ENCODE assay signal across 10 cellular contexts in genomic region chr17:32516940-32517711, GRCh38. TPM values are rescaled to one million over a fixed set of nuclear protein-coding genes. Genes with fewer than 3 reads are reported as not detected.
DNase-seq lines count a peak whose midpoint lies in the region; ATAC-seq and TF ChIP-seq lines count a peak whose summit lies in the region.
"Had no signal": no experiment of that assay in that cellular context is flagged by ENCODE, and none has a peak within 500 bp of the region (broad histone marks: within the 10 kb centered on the region; RNA-seq: fewer than 3 reads in every experiment).

No MANE protein-coding gene starts in this region.

- H3K4me3 Mint-ChIP-seq in activated T-cell treated with anti-CD3 and anti-CD28 coated beads, Interleukin-2, amount 50 U/mL, for 72 hours: peak overlapping the region; percentile 59 to 60
- peak overlapping the region; percentile 59 to 64 for H3K4me3 Mint-ChIP-seq in stimulated activated naive CD8-positive, alpha-beta T cell treated with anti-CD3 and anti-CD28 coated beads, Interleukin-15, amount 100 ng/mL, for 72 hours

- no peaks in the 10 kb centered on the region for H3K27me3 Mint-ChIP-seq in activated T-cell treated with anti-CD3 and anti-CD28 coated beads, Interleukin-2, amount 50 U/mL, for 72 hours (ENCODE audit: low read depth)
- H3K27me3 Mint-ChIP-seq in stimulated activated naive CD8-positive, alpha-beta T cell treated with anti-CD3 and anti-CD28 coated beads, Interleukin-15, amount 100 ng/mL, for 72 hours: no peaks in the 10 kb centered on the region

- peaks cover 0 to 15% of the 10 kb centered on the region in 2 donors for H3K4me1 ChIP-seq in ascending aorta

- no peak for DNase-seq in activated T-cell treated with anti-CD3 and anti-CD28 coated beads, Interleukin-2, amount 50 U/mL, for 72 hours
- DNase-seq in activated T-cell treated with anti-CD3 and anti-CD28 coated beads for 4 hours (no peak), NCI-H2227 (lab: John Stamatoyannopoulos, UW; ENCODE audit: unreplicated experiment) (peak; percentile 43), dorsolateral prefrontal cortex (no peak), ascending aorta (ENCODE audit: low spot score in 2 of 2) (no peak), NCI-H2081 treated with DMSO at 0.1 percent for 48 hours (lab: John Stamatoyannopoulos, UW) (no peak), NCI-H1930 (lab: John Stamatoyannopoulos, UW) (no peak)
- DNase-seq in stimulated activated naive CD8-positive, alpha-beta T cell treated with anti-CD3 and anti-CD28 coated beads, Interleukin-15, amount 100 ng/mL, for 72 hours: peak in 1 of 2 donors; percentile 39

- H3K36me3 ChIP-seq in ascending aorta: no peaks in the 10 kb centered on the region
- H3K36me3 ChIP-seq: adrenal gland had no signal

- H3K27ac ChIP-seq in dorsolateral prefrontal cortex (peak overlapping the region in 58 of 59 donors; percentile 7 to 93 (median 78)), ascending aorta (no peak overlapping the region)

- no peaks in the 10 kb centered on the region for H3K9me3 ChIP-seq in ascending aorta
- H3K9me3 ChIP-seq: adrenal gland had no signal

- no peak for TF ChIP-seq CTCF in dorsolateral prefrontal cortex (IDR thresholded peaks at IDR 0.05 in 54 of 56, conservative IDR thresholded peaks at IDR 0.05 in 2 of 56; ENCODE audit: low read depth in 1 of 56, partially characterized antibody in 56 of 56)
- TF ChIP-seq CTCF in ascending aorta (IDR thresholded peaks at IDR 0.05): no peak

- H3K36me3 Mint-ChIP-seq in activated T-cell treated with anti-CD3 and anti-CD28 coated beads, Interleukin-2, amount 50 U/mL, for 72 hours (ENCODE audit: insufficient read depth in 2 of 2): no peaks in the 10 kb centered on the region

- intact Hi-C loops in dorsolateral prefrontal cortex (cut with DNase I) (loop anchor here in 1 of 2 donors (2.0 kb wide), 1 partner anchor 26 kb away; no protein-coding TSS in a partner anchor), ascending aorta (cut with DNase I) (no loop called here)

- peak; percentile 33 to 45 for ATAC-seq in activated T-cell treated with anti-CD3 and anti-CD28 coated beads, Interleukin-2, amount 50 U/mL, for 72 hours (replicated peaks in 1 of 2)
- peak; percentile 40 for ATAC-seq in stimulated activated naive CD8-positive, alpha-beta T cell treated with anti-CD3 and anti-CD28 coated beads, Interleukin-15, amount 100 ng/mL, for 72 hours
- ATAC-seq: esophagus mucosa had no signal

- H3K27ac Mint-ChIP-seq in activated T-cell treated with anti-CD3 and anti-CD28 coated beads, Interleukin-2, amount 50 U/mL, for 72 hours: peak overlapping the region; percentile 30
- peak overlapping the region; percentile 71 to 80 for H3K27ac Mint-ChIP-seq in stimulated activated naive CD8-positive, alpha-beta T cell treated with anti-CD3 and anti-CD28 coated beads, Interleukin-15, amount 100 ng/mL, for 72 hours

- peaks cover 91% of the 10 kb centered on the region for H3K4me1 Mint-ChIP-seq in activated T-cell treated with anti-CD3 and anti-CD28 coated beads, Interleukin-2, amount 50 U/mL, for 72 hours (ENCODE audit: low read depth)
- H3K4me1 Mint-ChIP-seq in stimulated activated naive CD8-positive, alpha-beta T cell treated with anti-CD3 and anti-CD28 coated beads, Interleukin-15, amount 100 ng/mL, for 72 hours: peaks cover 89% of the 10 kb centered on the region

- H3K27me3 ChIP-seq in dorsolateral prefrontal cortex (no peaks in the 10 kb centered on the region), ascending aorta (no peaks in the 10 kb centered on the region)
- H3K27me3 ChIP-seq: adrenal gland had no signal

- no peak overlapping the region for H3K4me3 ChIP-seq in dorsolateral prefrontal cortex
- no peak overlapping the region for H3K4me3 ChIP-seq in ascending aorta
- H3K4me3 ChIP-seq: adrenal gland had no signal

- H3K9me3 Mint-ChIP-seq in activated T-cell treated with anti-CD3 and anti-CD28 coated beads, Interleukin-2, amount 50 U/mL, for 72 hours: no peaks in the 10 kb centered on the region
- no peaks in the 10 kb centered on the region for H3K9me3 Mint-ChIP-seq in stimulated activated naive CD8-positive, alpha-beta T cell treated with anti-CD3 and anti-CD28 coated beads, Interleukin-15, amount 100 ng/mL, for 72 hours

RNA-seq across cellular contexts. Expression of gene CDK5R1, which starts 30.3 kb away (rescaled TPM):
- 10 to 100 TPM; 22.5 to 24.6 TPM for total RNA-seq in activated T-cell treated with anti-CD3 and anti-CD28 coated beads, Interleukin-2, amount 50 U/mL, for 72 hours
- total RNA-seq in dorsolateral prefrontal cortex: 100 to 1,000 TPM in 114 of 120 experiments, 10 to 100 TPM in 6; 52.9 to 209 (median 145) TPM
- total RNA-seq in ascending aorta: not detected

Comparison
In these comparisons a context has a peak if more than half of its experiments do, and no peak if none do; other contexts are left out.
1. H3K27ac ChIP-seq: peak in dorsolateral prefrontal cortex (58 of 59); none in ascending aorta (0 of 2).
2. RNA of gene CDK5R1, which starts 30.3 kb away (total RNA-seq): 52.9 to 209 TPM in dorsolateral prefrontal cortex and 22.5 to 24.6 TPM in activated T-cell treated with anti-CD3 and anti-CD28 coated beads, Interleukin-2, amount 50 U/mL, for 72 hours; not detected in ascending aorta (single experiment); every median in the first group is over 10 times any median in the second.